Comparison of ENCODE assay signal across 8 cellular contexts in the genomic region with DNA sequence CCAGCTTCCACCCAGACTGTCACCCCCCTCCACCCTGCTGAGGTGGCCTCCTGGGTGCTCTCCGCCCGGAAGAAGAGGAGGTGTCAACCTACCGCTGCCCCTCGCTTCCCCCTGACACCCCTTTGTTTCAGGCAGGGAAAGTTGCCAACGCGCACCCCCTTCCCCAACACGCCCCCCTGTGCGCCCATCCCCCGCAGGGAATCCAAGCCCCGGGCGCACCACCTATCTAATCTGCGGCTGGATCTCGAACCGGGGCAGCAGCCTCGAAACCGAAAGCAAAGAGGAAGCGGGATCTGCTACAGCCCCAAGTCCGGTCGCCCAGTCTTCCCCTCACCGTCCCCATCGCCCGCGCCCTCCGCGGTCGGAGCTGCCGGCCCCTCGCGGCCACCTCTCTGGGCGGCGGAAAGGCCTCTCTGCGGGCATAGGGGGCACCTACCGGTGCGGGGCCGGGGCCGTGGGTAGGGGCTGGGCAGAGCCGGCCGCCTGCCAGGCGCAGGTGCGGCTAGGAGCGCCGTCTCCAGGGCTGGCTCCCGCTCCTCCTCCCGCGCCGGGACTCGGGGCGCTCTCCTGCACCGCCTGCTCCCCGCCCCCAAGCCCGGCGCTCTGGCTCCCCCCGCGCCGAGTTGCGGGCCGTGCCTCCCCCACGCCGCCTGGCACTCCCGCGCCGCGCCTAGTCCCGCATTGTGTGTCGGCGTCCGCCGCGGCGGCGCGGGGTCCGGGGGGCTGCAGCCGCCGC. TPM values are rescaled to one million over a fixed set of nuclear protein-coding genes. Genes with fewer than 3 reads are reported as not detected.
A peak's percentile ranks its signal among the peaks of the same experiment; 100 is the strongest.
DNase-seq lines count a peak whose midpoint lies in the region; ATAC-seq and TF ChIP-seq lines count a peak whose summit lies in the region.

No MANE protein-coding gene starts in this region.

- H3K9ac ChIP-seq in BLaER1 treated with 17β-estradiol and CSF1 and Interleukin-3, amounts not matched to agents 10 nM and 100 nM: peak overlapping the region; percentile 49 to 80 (median 74)

- peak overlapping the region; percentile 72 to 89 (median 79) for H3K4me3 ChIP-seq in BLaER1 treated with 17β-estradiol and CSF1 and Interleukin-3, amounts not matched to agents 10 nM and 100 nM
- H3K4me3 ChIP-seq in mononuclear cell (ENCODE audit: low read length): peak overlapping the region; percentile 70

- no peaks in the 10 kb centered on the region for H3K36me3 ChIP-seq in BLaER1 treated with 17β-estradiol and CSF1 and Interleukin-3, amounts not matched to agents 10 nM and 100 nM

- no peaks in the 10 kb centered on the region for H3K9me3 ChIP-seq in BLaER1 treated with 17β-estradiol and CSF1 and Interleukin-3, amounts not matched to agents 10 nM and 100 nM (replicated peaks in 1 of 11)
- H3K9me3 ChIP-seq in mononuclear cell (ENCODE audit: low read depth, low read length): no peaks in the 10 kb centered on the region

- no peaks in the 10 kb centered on the region; a peak in 1 of 22 replicates for H4K20me1 ChIP-seq in BLaER1 treated with 17β-estradiol and CSF1 and Interleukin-3, amounts not matched to agents 10 nM and 100 nM

- ATAC-seq in GM19452 (IDR thresholded peaks at IDR 0.05; ENCODE audit: unreplicated experiment): peak; percentile 52
- peak; percentile 74 for ATAC-seq in activated CD8-positive, alpha-beta memory T cell treated with anti-CD3 and anti-CD28 coated beads, Interleukin-2, amount 10 ng/mL, durations not matched to agents 7 days and 5 days

- peak overlapping the region; percentile 76 for H3K4me3 Mint-ChIP-seq in activated CD8-positive, alpha-beta memory T cell treated with anti-CD3 and anti-CD28 coated beads, Interleukin-2, amount 10 ng/mL, durations not matched to agents 7 days and 5 days
- peak overlapping the region; percentile 62 for H3K4me3 Mint-ChIP-seq in endothelial cell (ENCODE audit: unreplicated experiment)

- peaks cover 16 to 44% (median 27%) of the 10 kb centered on the region in 11 experiments for H3K27me3 ChIP-seq in BLaER1 treated with 17β-estradiol and CSF1 and Interleukin-3, amounts not matched to agents 10 nM and 100 nM
- H3K27me3 ChIP-seq in mononuclear cell (ENCODE audit: insufficient read depth, low read length): peaks cover 2% of the 10 kb centered on the region

- peak overlapping the region in 9 of 11 experiments; percentile 31 to 57 (median 40); a peak in 12 of 22 replicates for H3K27ac ChIP-seq in BLaER1 treated with 17β-estradiol and CSF1 and Interleukin-3, amounts not matched to agents 10 nM and 100 nM
- H3K27ac ChIP-seq in substantia nigra (ENCODE audit: low read depth, low read length, poor library complexity, severe bottlenecking): peak overlapping the region; percentile 74

- no peaks in the 10 kb centered on the region for H3K36me3 Mint-ChIP-seq in activated CD8-positive, alpha-beta memory T cell treated with anti-CD3 and anti-CD28 coated beads, Interleukin-2, amount 10 ng/mL, durations not matched to agents 7 days and 5 days
- H3K36me3 Mint-ChIP-seq in endothelial cell (ENCODE audit: low read depth, unreplicated experiment): no peaks in the 10 kb centered on the region

- no peaks in the 10 kb centered on the region for H3K9me3 Mint-ChIP-seq in activated CD8-positive, alpha-beta memory T cell treated with anti-CD3 and anti-CD28 coated beads, Interleukin-2, amount 10 ng/mL, durations not matched to agents 7 days and 5 days (ENCODE audit: low read depth)
- no peaks in the 10 kb centered on the region for H3K9me3 Mint-ChIP-seq in endothelial cell (ENCODE audit: unreplicated experiment)

- peaks cover 56% of the 10 kb centered on the region for H3K27me3 Mint-ChIP-seq in activated CD8-positive, alpha-beta memory T cell treated with anti-CD3 and anti-CD28 coated beads, Interleukin-2, amount 10 ng/mL, durations not matched to agents 7 days and 5 days
- H3K27me3 Mint-ChIP-seq in endothelial cell (ENCODE audit: unreplicated experiment): peaks cover 8% of the 10 kb centered on the region

- H3K4me2 ChIP-seq in BLaER1 treated with 17β-estradiol and CSF1 and Interleukin-3, amounts not matched to agents 10 nM and 100 nM: peak overlapping the region; percentile 79 to 99 (median 95)

- H3K4me1 ChIP-seq in BLaER1 treated with 17β-estradiol and CSF1 and Interleukin-3, amounts not matched to agents 10 nM and 100 nM: peaks cover 0 to 16% (median 12%) of the 10 kb centered on the region in 10 experiments; a peak in 13 of 20 replicates
- peaks cover 40% of the 10 kb centered on the region for H3K4me1 ChIP-seq in mononuclear cell (ENCODE audit: insufficient read depth, low read length)

- H3K4me1 Mint-ChIP-seq in activated CD8-positive, alpha-beta memory T cell treated with anti-CD3 and anti-CD28 coated beads, Interleukin-2, amount 10 ng/mL, durations not matched to agents 7 days and 5 days: peaks cover 15% of the 10 kb centered on the region
- peaks cover 7% of the 10 kb centered on the region for H3K4me1 Mint-ChIP-seq in endothelial cell (ENCODE audit: unreplicated experiment)

- TF ChIP-seq CTCF in endothelial cell (IDR thresholded peaks at IDR 0.05; ENCODE audit: unreplicated experiment): no peak

- peak overlapping the region; percentile 71 for H3K27ac Mint-ChIP-seq in activated CD8-positive, alpha-beta memory T cell treated with anti-CD3 and anti-CD28 coated beads, Interleukin-2, amount 10 ng/mL, durations not matched to agents 7 days and 5 days
- no peak overlapping the region for H3K27ac Mint-ChIP-seq in endothelial cell (ENCODE audit: unreplicated experiment)

- CTCF ChIA-PET in activated CD8-positive, alpha-beta memory T cell treated with anti-CD3 and anti-CD28 coated beads, Interleukin-2, amount 10 ng/mL, durations not matched to agents 7 days and 5 days (lab: Charles Lee): interaction anchor here (0.9 to 4.8 kb wide), 7 partner anchors 12 to 128 kb away, joined by 3 to 21 read pairs (median 4); a partner anchor contains a TSS

- DNase-seq in MV-4-11 (lab: John Stamatoyannopoulos, UW) (peak; percentile 35), endothelial cell (ENCODE audit: low spot score) (peak; percentile 28), substantia nigra (lab: John Stamatoyannopoulos, UW) (peak in 24 of 49 donors; percentile 14 to 89 (median 48)), NCI-H226 (no peak)
- DNase-seq in activated CD8-positive, alpha-beta memory T cell treated with anti-CD3 and anti-CD28 coated beads, Interleukin-2, amount 10 ng/mL, durations not matched to agents 7 days and 5 days: peak; percentile 65

RNA-seq across cellular contexts. Expression of a gene that starts 18.3 kb away (rescaled TPM):
- total RNA-seq in activated CD8-positive, alpha-beta memory T cell treated with anti-CD3 and anti-CD28 coated beads, Interleukin-2, amount 10 ng/mL, durations not matched to agents 7 days and 5 days: under 1 TPM; 0.19 to 0.79 TPM
- total RNA-seq in endothelial cell (ENCODE audit: unreplicated experiment): 9.5 TPM
- not detected for total RNA-seq in mononuclear cell

RNA-seq across cellular contexts. Expression of a gene that starts 26.3 kb away (rescaled TPM):
- total RNA-seq in activated CD8-positive, alpha-beta memory T cell treated with anti-CD3 and anti-CD28 coated beads, Interleukin-2, amount 10 ng/mL, durations not matched to agents 7 days and 5 days: 1 to 10 TPM; 5.1 to 7.0 TPM
- 0.08 TPM for total RNA-seq in endothelial cell (ENCODE audit: unreplicated experiment)
- total RNA-seq in mononuclear cell: 8.2 TPM
